Comparison of ENCODE assay signal across 8 cellular contexts in genomic region chr1:1374861-1375662, GRCh38. TPM values are rescaled to one million over a fixed set of nuclear protein-coding genes. Genes with fewer than 3 reads are reported as not detected.
DNase-seq lines count a peak whose midpoint lies in the region; ATAC-seq, FAIRE-seq and TF ChIP-seq lines count a peak whose summit lies in the region.

AURKAIP1 (minus strand) TSS chr1:1375207; CDS start chr1:1374756, 451 bp downstream.

- TF ChIP-seq POLR2A in H54 (IDR thresholded peaks at IDR 0.05; ENCODE audit: low read depth, low read length) (peak; percentile 30; the same call in 1 of the 2 replicates), Raji (IDR thresholded peaks at IDR 0.05; ENCODE audit: insufficient read depth, low read depth, low read length) (peak; percentile 81)

- peak; percentile 70 for FAIRE-seq in H54 (lab: Jason Lieb, UNC)

- H3K9ac ChIP-seq in ES-I3 (ENCODE audit: low read depth, low read length): peak within 1 kb of the TSS; percentile 93
- peak within 1 kb of the TSS; percentile 97 for H3K9ac ChIP-seq in Loucy (ENCODE audit: low read depth, low read length, poor library complexity, severe bottlenecking)

- H3K4me1 ChIP-seq in ES-I3 (ENCODE audit: insufficient read depth, low read length) (no peaks in the 10 kb centered on the region), Loucy (ENCODE audit: insufficient read depth, low read length, poor library complexity, severe bottlenecking) (peaks cover 40% of the 10 kb centered on the region)

- H4K20me1 ChIP-seq in Loucy (ENCODE audit: insufficient read depth, low read length, poor library complexity, severe bottlenecking): peaks cover 26% of the 10 kb centered on the region

- H3K36me3 Mint-ChIP-seq in natural killer cell: no peaks in the 10 kb centered on the region

- H3K36me3 ChIP-seq in ES-I3 (ENCODE audit: insufficient read depth, low read length) (no peaks in the 10 kb centered on the region), Loucy (ENCODE audit: insufficient read depth, low read length) (no peaks in the 10 kb centered on the region)

- TF ChIP-seq CTCF in Loucy (conservative IDR thresholded peaks at IDR 0.05; ENCODE audit: low read length) (0 out of 2 replicates have a peak, but pooled peaks have one; percentile 23), natural killer cell (IDR thresholded peaks at IDR 0.05) (no peak)

- H3K4me2 ChIP-seq in Loucy (ENCODE audit: low read depth, low read length, poor library complexity, severe bottlenecking): peak within 1 kb of the TSS; percentile 99

- peaks cover 40% of the 10 kb centered on the region for H3K79me2 ChIP-seq in Loucy (ENCODE audit: insufficient read depth, low read length)

- H3K4me1 Mint-ChIP-seq in natural killer cell: peaks cover 10 to 27% of the 10 kb centered on the region in 2 donors

- peak within 1 kb of the TSS; percentile 78 for H2AFZ ChIP-seq in Loucy (ENCODE audit: low read length)

- H3K9me3 Mint-ChIP-seq in natural killer cell: no peaks in the 10 kb centered on the region

- peak within 1 kb of the TSS; percentile 97 for H3K4me3 Mint-ChIP-seq in natural killer cell

- peak; percentile 91 for DNase-seq in H54 (ENCODE audit: insufficient read length, low spot score)
- DNase-seq in activated T-helper 9 cell treated with anti-CD3 and anti-CD28 coated beads, Interleukin-2, amount 50 U/mL, for 16 hours (ENCODE audit: low read depth): peak; percentile 94
- peak; percentile 100 for DNase-seq in fibroblast of peridontal ligament (ENCODE audit: extremely low read depth)
- peak; percentile 90 for DNase-seq in natural killer cell
- peak; percentile 96 for DNase-seq in stimulated activated naive CD4-positive, alpha-beta T cell treated with Interleukin-2 at 50 U/mL for 16 hours (lab: John Stamatoyannopoulos, UW)

- intact Hi-C loops in natural killer cell (cut with micrococcal nuclease): loop anchor here (1.0 to 2.0 kb wide), 3 partner anchors 20 to 32 kb away; partner anchors contain the start of genes CCNL2 and MRPL20

- no peaks in the 10 kb centered on the region for H3K27me3 Mint-ChIP-seq in natural killer cell (ENCODE audit: low read depth in 2 of 2)

- no peaks in the 10 kb centered on the region for H3F3A ChIP-seq in Loucy (ENCODE audit: low read depth)

- H3K9me3 ChIP-seq in ES-I3 (ENCODE audit: control insufficient read depth, insufficient read depth, low read length): no peaks in the 10 kb centered on the region
- H3K9me3 ChIP-seq in Loucy (ENCODE audit: insufficient read depth, low read depth, low read length): no peaks in the 10 kb centered on the region

- H3K9me2 ChIP-seq in Loucy (replicated peaks; ENCODE audit: low read depth, low read length): no peaks in the 10 kb centered on the region

- peak within 1 kb of the TSS; percentile 92 for H3K4me3 ChIP-seq in Loucy (ENCODE audit: low read length, poor library complexity, severe bottlenecking)

- no peaks in the 10 kb centered on the region for H3K27me3 ChIP-seq in Loucy (ENCODE audit: insufficient read depth, low read length, poor library complexity, severe bottlenecking)

- peak within 1 kb of the TSS; percentile 97 to 98 for H3K27ac Mint-ChIP-seq in natural killer cell

- peak; percentile 76 to 91 (median 81) for ATAC-seq in natural killer cell

RNA-seq across cellular contexts. Expression of gene AURKAIP1, which starts in this region (rescaled TPM):
- 10 to 100 TPM; 60.0 to 76.3 (median 64.6) TPM for total RNA-seq in natural killer cell

Comparison
In these comparisons a context has a peak if more than half of its experiments do, and no peak if none do; other contexts are left out.
1. Peak in every context shown above with its lines: DNase-seq, ATAC-seq and H3K4me3 ChIP-seq.